ENCODE assay signal across 8 cellular contexts in the genomic region with DNA sequence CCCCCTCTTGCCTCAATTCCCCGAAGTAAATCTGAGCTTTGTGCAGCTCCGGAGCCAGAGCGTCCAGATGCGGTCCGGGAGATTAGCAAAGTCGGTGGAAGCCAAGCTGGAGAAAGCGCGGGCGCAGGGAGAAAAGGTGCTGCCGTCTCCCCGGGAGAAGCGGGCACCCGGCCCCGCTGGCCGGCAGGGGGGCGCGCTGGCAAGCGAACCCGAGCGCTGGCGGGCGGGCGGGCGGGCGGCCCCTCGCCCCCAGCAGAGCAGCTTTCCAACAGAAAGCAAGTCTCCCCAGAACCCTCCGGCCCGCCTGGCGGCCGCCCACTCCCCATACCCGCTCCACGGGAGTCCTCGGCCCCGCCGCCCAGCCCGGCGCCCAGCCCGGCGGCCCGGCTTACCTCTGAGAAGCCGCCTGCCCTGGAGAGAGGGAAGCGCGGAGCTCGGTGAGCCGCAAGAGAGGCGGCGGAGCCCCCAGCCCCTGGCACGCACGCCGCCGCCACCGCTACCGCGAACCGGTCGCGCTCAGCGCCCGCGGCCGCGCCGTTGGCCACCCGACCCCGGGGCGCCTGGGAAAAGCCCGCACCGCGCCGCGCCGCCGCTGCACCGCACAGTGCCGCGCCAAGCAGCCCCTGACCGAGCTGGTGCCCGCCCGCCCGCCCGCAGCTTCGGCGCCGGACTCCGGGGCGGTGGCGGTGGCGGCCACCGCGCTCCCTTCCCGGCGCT. TPM values are rescaled to one million over a fixed set of nuclear protein-coding genes. Genes with fewer than 3 reads are reported as not detected.
DNase-seq lines count a peak whose midpoint lies in the region; ATAC-seq and TF ChIP-seq lines count a peak whose summit lies in the region.

No MANE protein-coding gene starts in this region.

- peaks cover 11% of the 10 kb centered on the region for H3K9me3 Mint-ChIP-seq in nephron

- ATAC-seq in heart right ventricle (no peak), left cardiac atrium (no peak)

- peaks cover 18% of the 10 kb centered on the region for H3K4me1 Mint-ChIP-seq in nephron

- peak overlapping the region in 2 of 3 experiments; percentile 59 to 72 for H3K27ac Mint-ChIP-seq in nephron

- H3K27me3 ChIP-seq in heart right ventricle, result peaks cover 0 to 99% (median 0%) of the 10 kb centered on the region in 7 donors

- no peaks in the 10 kb centered on the region for H3K36me3 Mint-ChIP-seq in nephron (ENCODE audit: low read depth)

- peaks cover 58% of the 10 kb centered on the region for H3K27me3 Mint-ChIP-seq in nephron (ENCODE audit: low read depth)

- TF ChIP-seq CTCF in heart right ventricle (IDR thresholded peaks at IDR 0.05), result no peak
- TF ChIP-seq CTCF in coronary artery (IDR thresholded peaks at IDR 0.05), result no peak
- TF ChIP-seq CTCF in nephron (IDR thresholded peaks at IDR 0.05; ENCODE audit: unreplicated experiment in 3 of 3), result no peak

- H3K4me3 Mint-ChIP-seq in nephron, result peak overlapping the region; percentile 91 to 94 (median 93)

- H3K27ac ChIP-seq in heart right ventricle (no peak overlapping the region), coronary artery (no peak overlapping the region)

- no peaks in the 10 kb centered on the region for H3K36me3 ChIP-seq in heart right ventricle

- H3K4me1 ChIP-seq in heart right ventricle, result peaks cover 0 to 37% (median 19%) of the 10 kb centered on the region in 9 donors

- 1 to 3% methylated on average over 6 to 88 of the region's 92 CpGs for WGBS in heart right ventricle, 2 donors

- H3K9me3 ChIP-seq in heart right ventricle, result no peaks in the 10 kb centered on the region

- peak overlapping the region; percentile 38 to 66 (median 55) for H3K4me3 ChIP-seq in heart right ventricle
- peak overlapping the region; percentile 73 for H3K4me3 ChIP-seq in coronary artery

- DNase-seq in heart right ventricle, result no peak
- no peak for DNase-seq in left cardiac atrium
- DNase-seq in NCI-H1694 treated with DMSO at 0.1 percent for 48 hours (lab: John Stamatoyannopoulos, UW), result peak; percentile 16
- no peak for DNase-seq in coronary artery (ENCODE audit: low spot score)
- no peak for DNase-seq in GOT3 (lab: John Stamatoyannopoulos, UW)
- no peak for DNase-seq in NCI-H526 treated with DMSO at 0.1 percent for 48 hours (lab: John Stamatoyannopoulos, UW)
- no peak for DNase-seq in HuH-7.5 (ENCODE audit: low spot score)

- intact Hi-C loops in heart right ventricle (cut with DNase I), result loop anchor here in 3 of 10 donors (5.0 to 10.0 kb wide), 2 partner anchors 231 to 239 kb away; no protein-coding TSS in a partner anchor
- intact Hi-C loops in left cardiac atrium (cut with DNase I), result no loop called here

RNA-seq across cellular contexts. Expression of gene CITED1, which starts 0.5 kb away (rescaled TPM):
- total RNA-seq in heart right ventricle, result under 1 TPM in 2 of 10 donors, not detected in 8; 0.20 to 0.53 TPM
- polyA plus RNA-seq in heart right ventricle, result under 1 TPM in 1 of 2 donors, not detected in 1; 0.83 TPM
- total RNA-seq in left cardiac atrium, result 1 to 10 TPM in 1 of 2 donors, under 1 TPM in 1; 0.94 to 1.7 TPM

RNA-seq across cellular contexts. Expression of gene RPS4X, which starts 29.2 kb away (rescaled TPM):
- total RNA-seq in heart right ventricle (100 to 1,000 TPM; 404 to 657 (median 436) TPM), left cardiac atrium (100 to 1,000 TPM; 423 to 527 TPM)
- 100 to 1,000 TPM; 397 to 783 TPM for polyA plus RNA-seq in heart right ventricle
